Comparison of ENCODE assay signal across 9 cellular contexts in the genomic region with DNA sequence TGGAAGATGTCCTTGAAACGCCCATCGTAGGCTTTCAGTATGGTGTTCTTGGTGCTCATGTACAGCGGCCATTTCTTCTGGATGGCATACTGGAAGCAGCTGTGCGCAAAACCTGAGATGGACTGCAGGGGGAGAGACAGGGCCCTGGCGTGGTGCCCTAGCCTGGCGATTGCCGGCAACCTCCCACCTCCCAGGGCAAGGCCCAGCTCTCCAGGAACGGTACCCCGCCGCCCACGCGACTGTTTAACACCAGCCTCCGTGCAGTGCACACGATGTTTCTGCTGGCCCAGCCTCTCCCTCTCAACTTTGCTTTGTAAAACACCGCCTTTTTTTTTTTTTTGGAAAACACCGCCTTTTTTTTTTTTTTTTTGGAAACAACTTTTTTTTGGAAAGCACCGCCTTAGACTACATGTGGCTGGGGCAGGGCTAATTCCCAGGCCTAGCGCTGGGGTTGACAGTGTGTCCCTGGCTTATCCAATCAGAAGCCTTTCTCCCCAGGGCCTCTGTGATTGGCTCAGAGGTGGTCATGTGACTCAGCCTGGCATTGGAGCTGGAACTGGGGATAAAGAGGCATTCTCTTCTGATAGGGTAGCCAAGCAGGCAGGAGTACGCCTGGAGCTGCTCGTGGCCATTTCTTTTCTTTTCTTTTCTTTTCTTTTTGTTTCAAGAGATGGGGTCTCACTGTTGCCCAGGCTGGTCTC. TPM values are rescaled to one million over a fixed set of nuclear protein-coding genes. Genes with fewer than 3 reads are reported as not detected.
DNase-seq lines count a peak whose midpoint lies in the region; ATAC-seq, FAIRE-seq and TF ChIP-seq lines count a peak whose summit lies in the region.
"Had no signal": no experiment of that assay in that cellular context is flagged by ENCODE, and none has a peak within 500 bp of the region (broad histone marks: within the 10 kb centered on the region; RNA-seq: fewer than 3 reads in every experiment).

No MANE protein-coding gene starts in this region.

- peak overlapping the region; percentile 70 for H3K27ac Mint-ChIP-seq in CD8-positive, alpha-beta T cell

- TF ChIP-seq POLR2A in thyroid gland (IDR thresholded peaks at IDR 0.05), result no peak

- H3K4me1 ChIP-seq in CD8-positive, alpha-beta T cell (ENCODE audit: insufficient read depth, low read length), result no peaks in the 10 kb centered on the region
- no peaks in the 10 kb centered on the region for H3K4me1 ChIP-seq in HEK293 (ENCODE audit: control insufficient read depth, insufficient read depth, low read length)
- H3K4me1 ChIP-seq in kidney (ENCODE audit: control insufficient read depth in 1 of 2, insufficient read depth in 1 of 2, low read depth in 1 of 2, low read length in 2 of 2), result peaks cover 0 to 3% of the 10 kb centered on the region in 2 donors
- H3K4me1 ChIP-seq in thyroid gland, result no peaks in the 10 kb centered on the region

- WGBS in thyroid gland, 2 donors, result 86 to 90% methylated on average over 20 of the region's 20 CpGs

- peaks cover 75% of the 10 kb centered on the region for H3K36me3 Mint-ChIP-seq in CD8-positive, alpha-beta T cell

- DNase-seq in CD8-positive, alpha-beta T cell, result no peak
- peak; percentile 49 to 59 for DNase-seq in activated T-cell treated with anti-CD3 and anti-CD28 coated beads, Interleukin-2, amount 50 U/mL, for 48 hours
- DNase-seq in kidney (peak; percentile 79), thyroid gland (no peak)

- no peak for TF ChIP-seq CTCF in CD8-positive, alpha-beta T cell (IDR thresholded peaks at IDR 0.05)
- TF ChIP-seq CTCF in HEK293 (tag by site-specific recombination; IDR thresholded peaks at IDR 0.05) (no peak), kidney (IDR thresholded peaks at IDR 0.05; ENCODE audit: borderline replicate concordance, extremely low read depth, insufficient read depth) (no peak), thyroid gland (IDR thresholded peaks at IDR 0.05) (no peak)

- peak; percentile 55 for ATAC-seq in CD8-positive, alpha-beta T cell
- no peak for ATAC-seq in GM19351 (IDR thresholded peaks at IDR 0.05; ENCODE audit: unreplicated experiment)
- no peak for ATAC-seq in GM18502 (IDR thresholded peaks at IDR 0.05; ENCODE audit: poor library complexity, unreplicated experiment)
- no peak for ATAC-seq in GM19452 (IDR thresholded peaks at IDR 0.05; ENCODE audit: unreplicated experiment)

- POLR2A ChIA-PET in CD8-positive, alpha-beta T cell (lab: Charles Lee), result no interaction called here
- POLR2A ChIA-PET in HEK293 (lab: Yijun Ruan, JAX), result interaction anchor here (0.6 to 2.0 kb wide), 5 partner anchors 14 to 194 kb away, joined by 3 to 8 read pairs (median 6); partner anchors contain the start of genes AP3S2, ARPIN and IDH2

- no peaks in the 10 kb centered on the region for H3K27me3 ChIP-seq in CD8-positive, alpha-beta T cell (ENCODE audit: insufficient read depth, low read length)
- no peaks in the 10 kb centered on the region for H3K27me3 ChIP-seq in thyroid gland

- intact Hi-C loops in CD8-positive, alpha-beta T cell (cut with DNase I, micrococcal nuclease), result loop anchor here (2.0 to 5.0 kb wide), 2 partner anchors 190 to 347 kb away; no protein-coding TSS in a partner anchor
- intact Hi-C loops in kidney (cut with DNase I), result no loop called here
- intact Hi-C loops in thyroid gland (cut with DNase I), result loop anchor here (10.0 kb wide), 1 partner anchor 323 kb away; no protein-coding TSS in a partner anchor

- no peaks in the 10 kb centered on the region for H3K9me3 ChIP-seq in CD8-positive, alpha-beta T cell (ENCODE audit: low read length)
- no peaks in the 10 kb centered on the region for H3K9me3 ChIP-seq in HEK293 (ENCODE audit: control insufficient read depth, insufficient read depth, low read depth, low read length)
- no peaks in the 10 kb centered on the region for H3K9me3 ChIP-seq in kidney (ENCODE audit: control insufficient read depth in 1 of 2, low read length in 2 of 2)
- no peaks in the 10 kb centered on the region for H3K9me3 ChIP-seq in thyroid gland

- H3K27me3 Mint-ChIP-seq in CD8-positive, alpha-beta T cell (ENCODE audit: low read depth), result no peaks in the 10 kb centered on the region

- CTCF ChIA-PET in CD8-positive, alpha-beta T cell (lab: Charles Lee), result interaction anchor here (0.8 to 2.0 kb wide), 7 partner anchors 9 to 349 kb away, joined by 3 to 6 read pairs (median 4); partner anchors contain the start of gene AP3S2
- CTCF ChIA-PET in HEK293 (lab: Yijun Ruan, JAX), result interaction anchor here (0.6 to 5.2 kb wide), 30 partner anchors 12 to 931 kb away, joined by 3 to 41 read pairs (median 4); partner anchors contain the start of gene CIB1

- H3K9ac ChIP-seq in kidney (ENCODE audit: low read length in 2 of 2), result no peak overlapping the region

- H3K4me3 Mint-ChIP-seq in CD8-positive, alpha-beta T cell, result no peak overlapping the region

- FAIRE-seq in kidney (lab: Jason Lieb, UNC), result no peak
- FAIRE-seq: frontal cortex had no signal

- H3K27ac ChIP-seq in CD8-positive, alpha-beta T cell (ENCODE audit: low read depth, low read length), result no peak overlapping the region
- H3K27ac ChIP-seq in HEK293 (ENCODE audit: extremely low read depth, low read depth, low read length) (no peak overlapping the region), kidney (ENCODE audit: low read depth in 2 of 2, low read length in 2 of 2) (no peak overlapping the region), thyroid gland (no peak overlapping the region)

- peaks cover 24% of the 10 kb centered on the region for H3K36me3 ChIP-seq in CD8-positive, alpha-beta T cell (ENCODE audit: insufficient read depth, low read length)
- H3K36me3 ChIP-seq in HEK293 (ENCODE audit: control insufficient read depth in 2 of 2, insufficient read depth in 1 of 2, low read length in 2 of 2), result peaks cover 8 to 40% of the 10 kb centered on the region in 2 experiments; a peak in 2 of 3 replicates
- H3K36me3 ChIP-seq in kidney (ENCODE audit: control insufficient read depth in 1 of 2, insufficient read depth in 2 of 2, low read length in 2 of 2), result peaks cover 42 to 48% of the 10 kb centered on the region in 2 donors
- H3K36me3 ChIP-seq in thyroid gland, result peaks cover 19 to 24% of the 10 kb centered on the region in 2 donors

- no peaks in the 10 kb centered on the region for H3K9me3 Mint-ChIP-seq in CD8-positive, alpha-beta T cell

- H3K4me1 Mint-ChIP-seq in CD8-positive, alpha-beta T cell (ENCODE audit: low read depth), result peaks cover 6% of the 10 kb centered on the region

- no peak overlapping the region for H3K4me3 ChIP-seq in CD8-positive, alpha-beta T cell (ENCODE audit: low read depth, low read length)
- H3K4me3 ChIP-seq in HEK293 (ENCODE audit: low read depth, low read length), result no peak overlapping the region
- no peak overlapping the region for H3K4me3 ChIP-seq in kidney (ENCODE audit: low read length in 2 of 2)
- H3K4me3 ChIP-seq in thyroid gland (replicated peaks in 1 of 3), result no peak overlapping the region

TF ChIP-seq in HEK293, 187 proteins besides CTCF, POLR2A, EP300 and RAD21 (continues in another document):
- TF ChIP-seq ZNF670 (tag by site-specific recombination; IDR thresholded peaks at IDR 0.05; ENCODE audit: low read depth) (no peak), ZBTB7A (tag by site-specific recombination; IDR thresholded peaks at IDR 0.05; ENCODE audit: low read depth) (no peak), ZBTB48 (tag by site-specific recombination; IDR thresholded peaks at IDR 0.05) (peak; percentile 15; the same call in 1 of the 2 replicates), ELK4 (IDR thresholded peaks at IDR 0.05; ENCODE audit: borderline replicate concordance, low read depth, low read length) (no peak), SCRT2 (tag by site-specific recombination; IDR thresholded peaks at IDR 0.05) (no peak), OSR2 (tag by site-specific recombination; IDR thresholded peaks at IDR 0.05) (no peak), FEZF1 (tag by site-specific recombination; IDR thresholded peaks at IDR 0.05) (no peak), ZFP69B (tag by site-specific recombination; IDR thresholded peaks at IDR 0.05) (no peak), ZFP3 (tag by site-specific recombination; IDR thresholded peaks at IDR 0.05; ENCODE audit: low read depth) (no peak), SP2 (tag by site-specific recombination; IDR thresholded peaks at IDR 0.05) (peak; percentile 16; the same call in 1 of the 2 replicates), ZNF239 (tag by site-specific recombination; IDR thresholded peaks at IDR 0.05) (no peak), SALL2 (tag by site-specific recombination; IDR thresholded peaks at IDR 0.05; ENCODE audit: borderline replicate concordance) (no peak)
- TF ChIP-seq, protein P1, sequence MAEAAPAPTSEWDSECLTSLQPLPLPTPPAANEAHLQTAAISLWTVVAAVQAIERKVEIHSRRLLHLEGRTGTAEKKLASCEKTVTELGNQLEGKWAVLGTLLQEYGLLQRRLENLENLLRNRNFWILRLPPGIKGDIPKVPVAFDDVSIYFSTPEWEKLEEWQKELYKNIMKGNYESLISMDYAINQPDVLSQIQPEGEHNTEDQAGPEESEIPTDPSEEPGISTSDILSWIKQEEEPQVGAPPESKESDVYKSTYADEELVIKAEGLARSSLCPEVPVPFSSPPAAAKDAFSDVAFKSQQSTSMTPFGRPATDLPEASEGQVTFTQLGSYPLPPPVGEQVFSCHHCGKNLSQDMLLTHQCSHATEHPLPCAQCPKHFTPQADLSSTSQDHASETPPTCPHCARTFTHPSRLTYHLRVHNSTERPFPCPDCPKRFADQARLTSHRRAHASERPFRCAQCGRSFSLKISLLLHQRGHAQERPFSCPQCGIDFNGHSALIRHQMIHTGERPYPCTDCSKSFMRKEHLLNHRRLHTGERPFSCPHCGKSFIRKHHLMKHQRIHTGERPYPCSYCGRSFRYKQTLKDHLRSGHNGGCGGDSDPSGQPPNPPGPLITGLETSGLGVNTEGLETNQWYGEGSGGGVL (tag by site-specific recombination; IDR thresholded peaks at IDR 0.05), result no peak

RNA-seq across cellular contexts. Expression of gene IDH2, which starts 14.7 kb away (rescaled TPM):
- 10 to 100 TPM; 41.5 to 42.2 TPM for total RNA-seq in CD8-positive, alpha-beta T cell
- total RNA-seq in kidney (87.0 TPM), thyroid gland (10 to 100 TPM; 29.4 to 49.6 (median 33.5) TPM)
- 545 TPM for polyA plus RNA-seq in kidney (ENCODE audit: insufficient read depth, low read depth, low replicate concordance)

Comparison
In these comparisons a context has a peak if more than half of its experiments do, and no peak if none do; other contexts are left out.
1. DNase-seq: peak in activated T-cell treated with anti-CD3 and anti-CD28 coated beads, Interleukin-2, amount 50 U/mL, for 48 hours (2 of 2) and kidney (single experiment); none in CD8-positive, alpha-beta T cell (0 of 7) and thyroid gland (0 of 2).